6 cellular contexts compared by ENCODE assay signal in genomic region chr10:100945754-100946153, GRCh38.
"Had no signal": no experiment of that assay in that cellular context is flagged by ENCODE, and none has a peak within 500 bp of the region (broad histone marks: within the 10 kb centered on the region; RNA-seq: fewer than 3 reads in every experiment).

No MANE protein-coding gene starts in this region.

- DNase-seq: GOT3, H9, HCEC 1CT, IMR-90, KG1 had no signal

- ATAC-seq: K562 had no signal

- H3K9me3 Mint-ChIP-seq: H9 had no signal

- H3K4me3 Mint-ChIP-seq: H9 had no signal

- H3K27ac Mint-ChIP-seq: H9 had no signal

- H3K4me1 Mint-ChIP-seq: H9 had no signal
